18 cellular contexts compared by ENCODE assay signal in the genomic region with DNA sequence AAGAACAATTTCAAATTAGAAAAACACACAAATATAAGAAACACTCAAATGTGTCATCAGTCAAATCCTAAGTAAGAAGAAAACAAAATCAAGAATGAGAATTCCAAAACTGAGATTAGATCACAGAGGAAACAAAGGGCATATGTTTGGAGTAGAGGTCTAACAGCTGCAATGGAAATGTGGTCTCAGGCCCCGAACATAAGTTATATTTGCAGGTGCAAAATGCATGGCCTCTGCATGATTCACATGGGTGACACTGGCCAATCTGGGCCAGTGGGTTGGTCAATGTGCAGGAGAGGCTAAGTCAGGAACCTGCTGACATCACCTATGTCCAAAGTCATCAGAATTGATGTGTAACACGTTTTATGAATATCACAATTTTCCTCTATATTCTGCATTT.
"Had no signal": no experiment of that assay in that cellular context is flagged by ENCODE, and none has a peak within 500 bp of the region (broad histone marks: within the 10 kb centered on the region; RNA-seq: fewer than 3 reads in every experiment).

No MANE protein-coding gene starts in this region.

- H3K4me3 ChIP-seq: MG63 had no signal

- ATAC-seq: Panc1, PC-3 had no signal

- DNase-seq: KBM-7, MG63, NCI-H1092 treated with DMSO at 0.1 percent for 48 hours, NCI-H1436, NCI-H187, NCI-H2029, NCI-H2081 treated with DMSO at 0.1 percent for 48 hours, NCI-H2171, NCI-H226, NCI-H446, NCI-H510A, NCI-H524 treated with DMSO at 0.1 percent for 48 hours, NCI-H69, NCI-H774, PC-3, SHP77 had no signal

- H3K9me3 ChIP-seq: MG63 had no signal

- H3K27ac ChIP-seq: RWPE1 had no signal

- H3K27me3 ChIP-seq: MG63 had no signal
